16 cellular contexts compared by ENCODE assay signal in genomic region chr9:4022435-4023067, GRCh38.
DNase-seq lines count a peak whose midpoint lies in the region; ATAC-seq and TF ChIP-seq lines count a peak whose summit lies in the region.
"Had no signal": no experiment of that assay in that cellular context is flagged by ENCODE, and none has a peak within 500 bp of the region (broad histone marks: within the 10 kb centered on the region; RNA-seq: fewer than 3 reads in every experiment).

No MANE protein-coding gene starts in this region.

- TF ChIP-seq POLR2A in IMR-90 (IDR thresholded peaks at IDR 0.05; ENCODE audit: low read depth, low read length): no peak

- intact Hi-C loops in IMR-90 (cut with micrococcal nuclease): no loop called here
- intact Hi-C loops in mucosa of descending colon (cut with DNase I, micrococcal nuclease): no loop called here
- intact Hi-C loops in activated CD4-positive, alpha-beta T cell treated with anti-CD3 and anti-CD28 coated beads for 36 hours (cut with DNase I, micrococcal nuclease): no loop called here

- H2BK5ac ChIP-seq in IMR-90 (ENCODE audit: low read depth, low read length, poor library complexity, severe bottlenecking): no peak overlapping the region

- H3K4me1 ChIP-seq in IMR-90 (ENCODE audit: control insufficient read depth, insufficient read depth, low read length): peaks cover 13% of the 10 kb centered on the region
- peaks cover 23% of the 10 kb centered on the region for H3K4me1 ChIP-seq in mucosa of descending colon (ENCODE audit: low read depth)
- H3K4me1 ChIP-seq: BE2C, SJSA1 had no signal

- no peak overlapping the region for H3K18ac ChIP-seq in IMR-90 (ENCODE audit: low read depth, low read length)

- POLR2A ChIA-PET in IMR-90 (lab: Charles Lee; ENCODE audit: unreplicated experiment): no interaction called here
- POLR2A ChIA-PET in activated CD4-positive, alpha-beta T cell treated with anti-CD3 and anti-CD28 coated beads for 36 hours (lab: Charles Lee): no interaction called here

- H3K4ac ChIP-seq in IMR-90 (ENCODE audit: low read depth, low read length): no peak overlapping the region

- no CpG with 5 or more reads among the region's 4 CpGs for WGBS in IMR-90 (ENCODE audit: extremely low coverage in 2 of 2, insufficient read length in 1 of 2), 2 experiments

- no peak overlapping the region for H4K91ac ChIP-seq in IMR-90 (ENCODE audit: insufficient read depth, low read depth, low read length)

- 0 out of 2 replicates have a peak, but pooled peaks cover 5% of the 10 kb centered on the region for H3K9me1 ChIP-seq in IMR-90 (ENCODE audit: insufficient read depth, low read length)

- H3K4me3 Mint-ChIP-seq in activated CD4-positive, alpha-beta T cell treated with anti-CD3 and anti-CD28 coated beads for 36 hours: no peak overlapping the region
- no peak overlapping the region for H3K4me3 Mint-ChIP-seq in effector memory CD8-positive, alpha-beta T cell
- H3K4me3 Mint-ChIP-seq: CD8-positive, alpha-beta T cell had no signal

- H3K23ac ChIP-seq in IMR-90 (ENCODE audit: low read depth, low read length): no peak overlapping the region

- H3K36me3 ChIP-seq in IMR-90 (ENCODE audit: control insufficient read depth, insufficient read depth, low read length): no peaks in the 10 kb centered on the region; the same call in 1 of the 2 replicates
- H3K36me3 ChIP-seq in mucosa of descending colon (ENCODE audit: low read depth): no peaks in the 10 kb centered on the region
- H3K36me3 ChIP-seq: BE2C, SJSA1 had no signal

- H3K27ac Mint-ChIP-seq in activated CD4-positive, alpha-beta T cell treated with anti-CD3 and anti-CD28 coated beads for 36 hours: no peak overlapping the region
- no peak overlapping the region for H3K27ac Mint-ChIP-seq in effector memory CD8-positive, alpha-beta T cell
- H3K27ac Mint-ChIP-seq: CD8-positive, alpha-beta T cell had no signal

- H4K8ac ChIP-seq in IMR-90 (ENCODE audit: low read depth in 2 of 2, low read length in 2 of 2): no peak overlapping the region

- no peak overlapping the region for H3K27ac ChIP-seq in IMR-90 (ENCODE audit: insufficient read depth, low read length)
- H3K27ac ChIP-seq: SJSA1 had no signal

- H4K20me1 ChIP-seq in IMR-90 (ENCODE audit: insufficient read depth, low read length): peaks cover 6% of the 10 kb centered on the region

- in situ Hi-C loops in IMR-90 (cut with MboI; ENCODE audit: low sequenced_read_pairs): no loop called here

- no peak overlapping the region for H2AK5ac ChIP-seq in IMR-90 (ENCODE audit: low read depth, low read length)

- peaks cover 18 to 29% of the 10 kb centered on the region in 2 experiments for H3K79me1 ChIP-seq in IMR-90 (ENCODE audit: low read depth in 1 of 2, low read length in 2 of 2)

- dilution Hi-C loops in IMR-90 (cut with HindIII; ENCODE audit: low sequenced_read_pairs, unreplicated experiment): no loop called here

- no peak overlapping the region for H2BK120ac ChIP-seq in IMR-90 (ENCODE audit: low read depth, low read length)

- H3K9me3 ChIP-seq in IMR-90 (ENCODE audit: control insufficient read depth, insufficient read depth, low read length) (no peaks in the 10 kb centered on the region), mucosa of descending colon (no peaks in the 10 kb centered on the region)
- H3K9me3 ChIP-seq: BE2C, SJSA1 had no signal

- no peak overlapping the region for H4K5ac ChIP-seq in IMR-90 (ENCODE audit: low read depth, low read length)

- no peak overlapping the region for H3K4me2 ChIP-seq in IMR-90 (ENCODE audit: low read depth, low read length)

- DNase-seq in DMS153 (lab: John Stamatoyannopoulos, UW) (peak; percentile 30), IMR-90 (peak; percentile 12), amniotic epithelial cell (ENCODE audit: low read depth) (peak; percentile 37), mucosa of descending colon (peak in 1 of 3 donors; percentile 27)
- no peak for DNase-seq in activated CD4-positive, alpha-beta T cell treated with anti-CD3 and anti-CD28 coated beads for 36 hours
- no peak for DNase-seq in activated effector memory CD4-positive, alpha-beta T cell treated with Interleukin-2 at 50 U/mL for 16 hours
- no peak for DNase-seq in effector memory CD8-positive, alpha-beta T cell
- DNase-seq: BE2C; CD8-positive, alpha-beta T cell; EL; GOT3; KG1; NCI-H1436; NCI-H446; NCI-H748 treated with DMSO at 0.1 percent for 48 hours had no signal

- H3K27me3 Mint-ChIP-seq in activated CD4-positive, alpha-beta T cell treated with anti-CD3 and anti-CD28 coated beads for 36 hours: peaks cover 2% of the 10 kb centered on the region
- H3K27me3 Mint-ChIP-seq in effector memory CD8-positive, alpha-beta T cell: peaks cover 0 to 7% of the 10 kb centered on the region in 2 donors

- H3K56ac ChIP-seq in IMR-90 (ENCODE audit: extremely low read depth, insufficient read depth, low read length): no peak overlapping the region

- no peak overlapping the region for H2BK15ac ChIP-seq in IMR-90 (ENCODE audit: low read depth, low read length)

- BruUV-seq in IMR-90 (replicated peaks; lab: Mats Ljungman, UMichigan): no TSS peak

- H3K9me3 Mint-ChIP-seq in activated CD4-positive, alpha-beta T cell treated with anti-CD3 and anti-CD28 coated beads for 36 hours (ENCODE audit: low read depth): no peaks in the 10 kb centered on the region
- no peaks in the 10 kb centered on the region for H3K9me3 Mint-ChIP-seq in effector memory CD8-positive, alpha-beta T cell
- H3K9me3 Mint-ChIP-seq: CD8-positive, alpha-beta T cell had no signal

- H3K36me3 Mint-ChIP-seq in activated CD4-positive, alpha-beta T cell treated with anti-CD3 and anti-CD28 coated beads for 36 hours (ENCODE audit: low read depth): no peaks in the 10 kb centered on the region
- H3K36me3 Mint-ChIP-seq in effector memory CD8-positive, alpha-beta T cell (ENCODE audit: insufficient read depth): no peaks in the 10 kb centered on the region
- H3K36me3 Mint-ChIP-seq: CD8-positive, alpha-beta T cell had no signal

- no peak overlapping the region for H2AFZ ChIP-seq in IMR-90 (replicated peaks; ENCODE audit: low read length, poor library complexity)

- no peak overlapping the region for H3K14ac ChIP-seq in IMR-90 (replicated peaks; ENCODE audit: low read depth, low read length)

- TF ChIP-seq RAD21 in IMR-90 (IDR thresholded peaks at IDR 0.05; ENCODE audit: low read length): no peak

- H3K4me3 ChIP-seq in IMR-90 (ENCODE audit: insufficient read depth, low read depth, low read length) (no peak overlapping the region), mucosa of descending colon (no peak overlapping the region)
- H3K4me3 ChIP-seq: SJSA1 had no signal

- no peak overlapping the region for H3K9ac ChIP-seq in IMR-90 (ENCODE audit: low read depth, low read length)

- H2BK20ac ChIP-seq in IMR-90 (ENCODE audit: low read depth, low read length): no peak overlapping the region

- H2AK9ac ChIP-seq in IMR-90 (replicated peaks; ENCODE audit: low read depth, low read length, poor library complexity): no peak overlapping the region

- no peaks in the 10 kb centered on the region for H3K27me3 ChIP-seq in IMR-90 (ENCODE audit: control insufficient read depth, insufficient read depth, low read length)
- H3K27me3 ChIP-seq: BE2C, SJSA1 had no signal

- ATAC-seq in IMR-90 (ENCODE audit: low read depth) (peak; percentile 60), mucosa of descending colon (peak; percentile 71)
- ATAC-seq in activated CD4-positive, alpha-beta T cell treated with anti-CD3 and anti-CD28 coated beads for 36 hours: no peak
- ATAC-seq in effector memory CD8-positive, alpha-beta T cell (replicated peaks): no peak
- ATAC-seq: CD8-positive, alpha-beta T cell had no signal

- CTCF ChIA-PET in IMR-90 (lab: Yijun Ruan, JAX): interaction anchor here (0.5 to 1.4 kb wide), 2 partner anchors 16 to 298 kb away, joined by 3 read pairs; no protein-coding TSS in a partner anchor
- CTCF ChIA-PET in activated CD4-positive, alpha-beta T cell treated with anti-CD3 and anti-CD28 coated beads for 36 hours (lab: Charles Lee): no interaction called here

- no peaks in the 10 kb centered on the region for H3K4me1 Mint-ChIP-seq in activated CD4-positive, alpha-beta T cell treated with anti-CD3 and anti-CD28 coated beads for 36 hours
- H3K4me1 Mint-ChIP-seq in effector memory CD8-positive, alpha-beta T cell (ENCODE audit: low read depth in 2 of 2): no peaks in the 10 kb centered on the region

- TF ChIP-seq CTCF in IMR-90 (conservative IDR thresholded peaks at IDR 0.05; ENCODE audit: low read depth, low read length) (no peak), mucosa of descending colon (IDR thresholded peaks at IDR 0.05) (no peak)

TF ChIP-seq in IMR-90, 13 proteins besides CTCF, POLR2A, EP300 and RAD21:
- TF ChIP-seq RFX5 (IDR thresholded peaks at IDR 0.05; ENCODE audit: low read depth, low read length) (no peak), MXI1 (IDR thresholded peaks at IDR 0.05; ENCODE audit: borderline replicate concordance, low read depth, low read length) (no peak)
- TF ChIP-seq, protein P1, sequence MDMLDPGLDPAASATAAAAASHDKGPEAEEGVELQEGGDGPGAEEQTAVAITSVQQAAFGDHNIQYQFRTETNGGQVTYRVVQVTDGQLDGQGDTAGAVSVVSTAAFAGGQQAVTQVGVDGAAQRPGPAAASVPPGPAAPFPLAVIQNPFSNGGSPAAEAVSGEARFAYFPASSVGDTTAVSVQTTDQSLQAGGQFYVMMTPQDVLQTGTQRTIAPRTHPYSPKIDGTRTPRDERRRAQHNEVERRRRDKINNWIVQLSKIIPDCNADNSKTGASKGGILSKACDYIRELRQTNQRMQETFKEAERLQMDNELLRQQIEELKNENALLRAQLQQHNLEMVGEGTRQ (IDR thresholded peaks at IDR 0.05; ENCODE audit: low read depth, low read length): no peak

Comparison
In these comparisons a context has a peak if more than half of its experiments do, and no peak if none do; other contexts are left out.
1. DNase-seq: peak in DMS153 (single experiment), IMR-90 (single experiment) and amniotic epithelial cell (single experiment); none in activated CD4-positive, alpha-beta T cell treated with anti-CD3 and anti-CD28 coated beads for 36 hours (single experiment), activated effector memory CD4-positive, alpha-beta T cell treated with Interleukin-2 at 50 U/mL for 16 hours (single experiment) and effector memory CD8-positive, alpha-beta T cell (0 of 3).
2. ATAC-seq: peak in IMR-90 (single experiment) and mucosa of descending colon (single experiment); none in activated CD4-positive, alpha-beta T cell treated with anti-CD3 and anti-CD28 coated beads for 36 hours (single experiment) and effector memory CD8-positive, alpha-beta T cell (single experiment).